ENCODE assay signal across 8 cellular contexts in genomic region chr1:2382621-2383361, GRCh38. TPM values are rescaled to one million over a fixed set of nuclear protein-coding genes. Genes with fewer than 3 reads are reported as not detected.
A peak's percentile ranks its signal among the peaks of the same experiment; 100 is the strongest.
DNase-seq lines count a peak whose midpoint lies in the region; ATAC-seq and TF ChIP-seq lines count a peak whose summit lies in the region.

No MANE protein-coding gene starts in this region.

- no peaks in the 10 kb centered on the region for H4K20me1 ChIP-seq in HCT116 (ENCODE audit: insufficient read depth)

- CTCF ChIA-PET in BJ (lab: Yijun Ruan, JAX) = interaction anchor here (0.7 to 11.7 kb wide), 20 partner anchors 8 to 243 kb away, joined by 3 to 328 read pairs (median 6); partner anchors contain the start of genes FAAP20, MORN1 and RER1
- CTCF ChIA-PET in HCT116 (lab: Charles Lee) = interaction anchor here (0.9 to 7.7 kb wide), 9 partner anchors 8 to 208 kb away, joined by 3 to 271 read pairs (median 9); partner anchors contain the start of genes FAAP20, MORN1 and RER1
- CTCF ChIA-PET in activated CD8-positive, alpha-beta T cell treated with anti-CD3 and anti-CD28 coated beads, Interleukin-2, amount 10 ng/mL, durations not matched to agents 7 days and 5 days (lab: Charles Lee) = interaction anchor here (0.6 to 7.2 kb wide), 18 partner anchors 9 to 338 kb away, joined by 3 to 259 read pairs (median 5); partner anchors contain the start of genes FAAP20, MORN1 and RER1

- H3K4me1 ChIP-seq in HCT116 (ENCODE audit: control insufficient read depth in 1 of 2, insufficient read depth in 2 of 2, low read length in 2 of 2) = 0 out of 4 replicates have a peak, but pooled peaks cover 0 to 6% of the 10 kb centered on the region in 2 experiments
- peaks cover 4 to 14% (median 12%) of the 10 kb centered on the region in 9 donors for H3K4me1 ChIP-seq in heart right ventricle

- no peak overlapping the region for H2AFZ ChIP-seq in HCT116 (ENCODE audit: low read depth, low read length, poor library complexity, severe bottlenecking)

- no peak overlapping the region for H3K4me3 Mint-ChIP-seq in activated CD8-positive, alpha-beta T cell treated with anti-CD3 and anti-CD28 coated beads, Interleukin-2, amount 10 ng/mL, durations not matched to agents 7 days and 5 days

- no peak overlapping the region for H3K27ac Mint-ChIP-seq in activated CD8-positive, alpha-beta T cell treated with anti-CD3 and anti-CD28 coated beads, Interleukin-2, amount 10 ng/mL, durations not matched to agents 7 days and 5 days

- H3K4me3 ChIP-seq in BJ (ENCODE audit: low read depth, low read length) = no peak overlapping the region
- no peak overlapping the region for H3K4me3 ChIP-seq in HCT116 (replicated peaks in 1 of 2; ENCODE audit: low read depth in 1 of 2, low read length in 2 of 2)
- H3K4me3 ChIP-seq in heart right ventricle = no peak overlapping the region

- H3K4me2 ChIP-seq in HCT116 (ENCODE audit: low read length) = no peak overlapping the region

- no peaks in the 10 kb centered on the region for H3K27me3 ChIP-seq in BJ (ENCODE audit: control insufficient read depth, insufficient read depth, low read length)
- no peaks in the 10 kb centered on the region for H3K27me3 ChIP-seq in HCT116 (ENCODE audit: insufficient read depth, low read length)
- no peaks in the 10 kb centered on the region for H3K27me3 ChIP-seq in heart right ventricle

- peak; percentile 72 for TF ChIP-seq CTCF in BJ (IDR thresholded peaks at IDR 0.05; ENCODE audit: insufficient read depth, low read depth, low read length)
- TF ChIP-seq CTCF in HCT116 (IDR thresholded peaks at IDR 0.05 in 2 of 3, conservative IDR thresholded peaks at IDR 0.05 in 1 of 3; ENCODE audit: borderline replicate concordance in 1 of 3, insufficient read depth in 1 of 3, low read depth in 2 of 3, low read length in 2 of 3) = peak in 2 of 3 experiments; percentile 57 to 70; a peak in 4 of 6 replicates
- TF ChIP-seq CTCF in heart right ventricle (IDR thresholded peaks at IDR 0.05) = peak in 8 of 9 donors; percentile 15 to 50 (median 42)

- ATAC-seq in HCT116 (peak; percentile 70), heart right ventricle (peak in 6 of 8 donors; percentile 5 to 50 (median 33)), GM18868 (IDR thresholded peaks at IDR 0.05; ENCODE audit: unreplicated experiment) (no peak)
- ATAC-seq in activated CD8-positive, alpha-beta T cell treated with anti-CD3 and anti-CD28 coated beads, Interleukin-2, amount 10 ng/mL, durations not matched to agents 7 days and 5 days = peak; percentile 34

- no peaks in the 10 kb centered on the region for H3K36me3 Mint-ChIP-seq in activated CD8-positive, alpha-beta T cell treated with anti-CD3 and anti-CD28 coated beads, Interleukin-2, amount 10 ng/mL, durations not matched to agents 7 days and 5 days (ENCODE audit: low read depth)

- H3K27me3 Mint-ChIP-seq in activated CD8-positive, alpha-beta T cell treated with anti-CD3 and anti-CD28 coated beads, Interleukin-2, amount 10 ng/mL, durations not matched to agents 7 days and 5 days (ENCODE audit: low read depth) = no peaks in the 10 kb centered on the region

- WGBS in heart right ventricle, 2 donors = 51 to 55% methylated on average over 13 of the region's 13 CpGs

- TF ChIP-seq POLR2A in HCT116 (IDR thresholded peaks at IDR 0.05; ENCODE audit: borderline replicate concordance, extremely low read depth, insufficient read depth, insufficient read length) = no peak

- peaks cover 9% of the 10 kb centered on the region for H3K4me1 Mint-ChIP-seq in activated CD8-positive, alpha-beta T cell treated with anti-CD3 and anti-CD28 coated beads, Interleukin-2, amount 10 ng/mL, durations not matched to agents 7 days and 5 days (ENCODE audit: low read depth)

- intact Hi-C loops in HCT116 (cut with micrococcal nuclease) (loop anchor here (1.0 kb wide), 1 partner anchor 166 kb away; no protein-coding TSS in a partner anchor), heart right ventricle (cut with DNase I) (loop anchor here in 7 of 10 donors (2.0 to 10.0 kb wide), 6 partner anchors 60 to 250 kb away; partner anchors contain the start of gene FAAP20 (in 1 of the 7))

- POLR2A ChIA-PET in BJ (lab: Charles Lee) = interaction anchor here (0.6 kb wide), 1 partner anchor 183 kb away, joined by 26 read pairs; no protein-coding TSS in a partner anchor
- POLR2A ChIA-PET in HCT116 (lab: Charles Lee) = interaction anchor here (1.2 to 1.7 kb wide), 3 partner anchors 9 to 188 kb away, joined by 7 to 16 read pairs (median 10); partner anchors contain the start of genes FAAP20, MORN1 and RER1
- POLR2A ChIA-PET in activated CD8-positive, alpha-beta T cell treated with anti-CD3 and anti-CD28 coated beads, Interleukin-2, amount 10 ng/mL, durations not matched to agents 7 days and 5 days (lab: Charles Lee) = interaction anchor here (0.8 to 2.2 kb wide), 3 partner anchors 152 to 187 kb away, joined by 3 to 31 read pairs (median 3); partner anchors contain the start of gene FAAP20

- TF ChIP-seq RAD21 in HCT116 (IDR thresholded peaks at IDR 0.05; ENCODE audit: low read depth) = no peak

- no peaks in the 10 kb centered on the region for H3K9me2 ChIP-seq in HCT116 (ENCODE audit: insufficient read depth)

- peaks cover 3% of the 10 kb centered on the region for H3K36me3 ChIP-seq in BJ (ENCODE audit: control insufficient read depth, insufficient read depth, low read length)
- H3K36me3 ChIP-seq in HCT116 (ENCODE audit: control insufficient read depth in 1 of 2, insufficient read depth in 2 of 2, low read length in 2 of 2) = peaks cover 0 to 2% of the 10 kb centered on the region in 2 experiments; a peak in 2 of 4 replicates
- H3K36me3 ChIP-seq in heart right ventricle = peaks cover 0 to 6% (median 0%) of the 10 kb centered on the region in 9 donors

- H3K9ac ChIP-seq in HCT116 (ENCODE audit: low read length) = no peak overlapping the region

- H3K79me2 ChIP-seq in HCT116 (ENCODE audit: insufficient read depth, low read length) = no peaks in the 10 kb centered on the region

- no peak for DNase-seq in BJ (ENCODE audit: low read depth)
- peak; percentile 26 for DNase-seq in HCT116 (ENCODE audit: low read depth, low spot score)
- DNase-seq in activated CD8-positive, alpha-beta T cell treated with anti-CD3 and anti-CD28 coated beads, Interleukin-2, amount 10 ng/mL, durations not matched to agents 7 days and 5 days = peak; percentile 51
- DNase-seq in heart right ventricle = peak in 1 of 2 donors; percentile 17
- DNase-seq in stimulated activated CD8-positive, alpha-beta memory T cell treated with anti-CD3 and anti-CD28 coated beads, Interleukin-4, amount 100 ng/mL, for 48 hours = peak; percentile 65
- no peak for DNase-seq in kidney glomerular epithelial cell (lab: John Stamatoyannopoulos, UW)
- no peak for DNase-seq in NCI-H774 (lab: John Stamatoyannopoulos, UW)

- RAD21 ChIA-PET in HCT116 (lab: Charles Lee; ENCODE audit: low non-redundant PET in 1 of 2, low total read pairs in 2 of 2, uncharacterized antibody in 2 of 2, unreplicated experiment in 2 of 2) = interaction anchor here (0.7 to 2.0 kb wide), 3 partner anchors 9 to 188 kb away, joined by 3 to 33 read pairs (median 32); partner anchors contain the start of genes FAAP20 (in 2 of the 2), MORN1 (in 1 of the 2) and RER1 (in 1 of the 2)

- H3K27ac ChIP-seq in HCT116 (ENCODE audit: low read depth, low read length) (no peak overlapping the region), heart right ventricle (no peak overlapping the region)

- H3K9me3 ChIP-seq in HCT116 (ENCODE audit: control insufficient read depth in 1 of 2, insufficient read depth in 1 of 2, low read depth in 1 of 2, low read length in 2 of 2) = no peaks in the 10 kb centered on the region
- no peaks in the 10 kb centered on the region for H3K9me3 ChIP-seq in heart right ventricle

- H3K9me3 Mint-ChIP-seq in activated CD8-positive, alpha-beta T cell treated with anti-CD3 and anti-CD28 coated beads, Interleukin-2, amount 10 ng/mL, durations not matched to agents 7 days and 5 days (ENCODE audit: insufficient read depth) = no peaks in the 10 kb centered on the region

- BruUV-seq in HCT116 (replicated peaks; lab: Mats Ljungman, UMichigan) = no TSS peak

TF ChIP-seq in HCT116, 20 proteins besides CTCF, POLR2A, EP300 and RAD21:
- TF ChIP-seq CEBPB (IDR thresholded peaks at IDR 0.05; ENCODE audit: low read depth) = no peak
- no peak for TF ChIP-seq SRF (IDR thresholded peaks at IDR 0.05; ENCODE audit: low read depth)
- no peak for TF ChIP-seq SIN3A (IDR thresholded peaks at IDR 0.05; ENCODE audit: low read depth)
- TF ChIP-seq EZH2phosphoT487 (IDR thresholded peaks at IDR 0.05; ENCODE audit: borderline replicate concordance) = no peak
- TF ChIP-seq EZH2 (IDR thresholded peaks at IDR 0.05) = no peak
- no peak for TF ChIP-seq JUND (IDR thresholded peaks at IDR 0.05)

RNA-seq across cellular contexts. Expression of gene MORN1, which starts 8.6 kb away (rescaled TPM):
- polyA plus RNA-seq in BJ (2011; rRNA removed) (3.7 and 4.3 TPM in 2 replicates), heart right ventricle (1 to 10 TPM; 1.2 to 3.0 TPM)
- 5.5 and 10.5 TPM in 2 replicates for polyA minus RNA-seq in BJ (2011; rRNA and poly(A)+ RNA removed)
- total RNA-seq in HCT116 (2021; ENCODE audit: unreplicated experiment) (21.4 TPM), heart right ventricle (1 to 10 TPM; 3.5 to 7.6 (median 5.7) TPM)
- 9.1 and 10.2 TPM in 2 replicates for polyA plus RNA-seq in HCT116 (2012)
- 1 to 10 TPM; 6.2 to 7.9 TPM for total RNA-seq in activated CD8-positive, alpha-beta T cell treated with anti-CD3 and anti-CD28 coated beads, Interleukin-2, amount 10 ng/mL, durations not matched to agents 7 days and 5 days

RNA-seq across cellular contexts. Expression of gene RER1, which starts 8.8 kb away (rescaled TPM):
- polyA plus RNA-seq in BJ (2011; rRNA removed) (255 and 354 TPM in 2 replicates), heart right ventricle (10 to 100 TPM; 55.5 to 77.0 TPM)
- polyA minus RNA-seq in BJ (2011; rRNA and poly(A)+ RNA removed) = 140 and 222 TPM in 2 replicates
- total RNA-seq in HCT116 (2021; ENCODE audit: unreplicated experiment) (155 TPM), heart right ventricle (100 to 1,000 TPM in 1 of 10 donors, 10 to 100 TPM in 9; 70.1 to 107 (median 84.1) TPM)
- 137 and 147 TPM in 2 replicates for polyA plus RNA-seq in HCT116 (2012)
- total RNA-seq in activated CD8-positive, alpha-beta T cell treated with anti-CD3 and anti-CD28 coated beads, Interleukin-2, amount 10 ng/mL, durations not matched to agents 7 days and 5 days = 100 to 1,000 TPM; 148 to 151 TPM

RNA-seq across cellular contexts. Expression of gene PEX10, which starts 29.6 kb away (rescaled TPM):
- polyA plus RNA-seq in BJ (2011; rRNA removed) = 17.4 and 23.6 TPM in 2 replicates
- 6.4 and 10.0 TPM in 2 replicates for polyA minus RNA-seq in BJ (2011; rRNA and poly(A)+ RNA removed)
- 27.9 TPM for total RNA-seq in HCT116 (2021; ENCODE audit: unreplicated experiment)
- 20.3 and 23.2 TPM in 2 replicates for polyA plus RNA-seq in HCT116 (2012)
- 10 to 100 TPM; 10.3 to 12.3 TPM for total RNA-seq in activated CD8-positive, alpha-beta T cell treated with anti-CD3 and anti-CD28 coated beads, Interleukin-2, amount 10 ng/mL, durations not matched to agents 7 days and 5 days
- 10 to 100 TPM; 14.6 to 26.0 (median 18.6) TPM for total RNA-seq in heart right ventricle
- 10 to 100 TPM; 13.7 to 19.1 TPM for polyA plus RNA-seq in heart right ventricle

Comparison
In these comparisons a context has a peak if more than half of its experiments do, and no peak if none do; other contexts are left out.
1. DNase-seq: peak in HCT116 (single experiment), activated CD8-positive, alpha-beta T cell treated with anti-CD3 and anti-CD28 coated beads, Interleukin-2, amount 10 ng/mL, durations not matched to agents 7 days and 5 days (single experiment) and stimulated activated CD8-positive, alpha-beta memory T cell treated with anti-CD3 and anti-CD28 coated beads, Interleukin-4, amount 100 ng/mL, for 48 hours (single experiment); none in BJ (single experiment), kidney glomerular epithelial cell (single experiment) and NCI-H774 (single experiment).
2. Peak in every context shown above with its lines, with median percentiles within 50 percentile points of each other: CTCF ChIP-seq.